In the genomic region with DNA sequence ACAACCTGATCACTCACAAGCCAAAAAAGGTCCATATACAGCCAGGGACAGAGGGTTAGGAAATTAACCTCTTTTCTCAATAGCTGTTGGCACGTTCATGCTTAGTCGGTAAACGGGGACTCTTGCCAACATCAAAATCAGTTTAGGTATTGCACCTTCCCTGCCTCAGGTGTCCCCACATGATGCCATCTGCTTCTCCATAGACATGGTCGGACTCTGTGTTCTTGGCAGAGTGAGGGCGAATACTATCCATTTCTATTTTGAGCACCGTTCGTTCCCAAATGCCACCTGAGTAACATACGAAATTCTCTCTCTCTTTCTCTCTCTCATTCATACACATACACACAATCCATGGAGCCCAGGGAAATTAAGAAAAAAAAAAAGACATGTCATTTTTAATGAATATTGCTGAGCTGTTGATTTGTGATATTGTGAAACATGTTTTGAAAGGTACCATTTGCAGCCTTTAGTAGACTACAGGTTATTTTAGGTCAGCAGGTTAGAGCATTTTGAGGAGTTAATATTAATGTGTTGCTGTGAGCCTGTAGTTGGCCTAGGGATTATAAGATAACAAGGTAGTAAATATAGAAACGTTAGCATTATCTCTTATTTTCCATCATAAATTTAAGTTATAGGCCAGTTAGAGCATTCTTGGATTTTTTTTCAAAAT, we compare ENCODE assay signal across 31 cellular contexts.
A peak's percentile ranks its signal among the peaks of the same experiment; 100 is the strongest.
DNase-seq lines count a peak whose midpoint lies in the region; ATAC-seq, FAIRE-seq and TF ChIP-seq lines count a peak whose summit lies in the region.
"Had no signal": no experiment of that assay in that cellular context is flagged by ENCODE, and none has a peak within 500 bp of the region (broad histone marks: within the 10 kb centered on the region; RNA-seq: fewer than 3 reads in every experiment).

No MANE protein-coding gene starts in this region.

- FAIRE-seq in islet of Langerhans (lab: Jason Lieb, UNC) = peak; percentile 69
- FAIRE-seq: endometrium, GM19239 had no signal

- H3K4me3 Mint-ChIP-seq in nephron progenitor cell = no peak overlapping the region
- H3K4me3 Mint-ChIP-seq: activated B cell treated with CpG ODN at 0.5 μM for 24 hours; activated naive CD8-positive, alpha-beta T cell treated with anti-CD3 and anti-CD28 coated beads, Interleukin-2, amount 50 U/mL, for 24 hours; activated T-cell treated with anti-CD3 and anti-CD28 coated beads, Interleukin-2, amount 50 U/mL, for 72 hours; CD14-positive monocyte; naive B cell; stimulated activated memory B cell treated with anti-CD40 and anti-IgM and Interleukin-4, amounts not matched to agents 10 μg/mL and 1 μg/mL and 100 μg/mL, for 72 hours; type B pancreatic cell had no signal

- peaks cover 0 to 8% of the 10 kb centered on the region in 2 donors for H3K36me3 ChIP-seq in body of pancreas (replicated peaks in 1 of 2; ENCODE audit: insufficient read depth in 1 of 2, low read depth in 2 of 2)
- H3K36me3 ChIP-seq in gastrocnemius medialis = no peaks in the 10 kb centered on the region
- peaks cover 7% of the 10 kb centered on the region for H3K36me3 ChIP-seq in colonic mucosa

- H3K27ac Mint-ChIP-seq in nephron progenitor cell = no peak overlapping the region
- H3K27ac Mint-ChIP-seq: activated B cell treated with CpG ODN at 0.5 μM for 24 hours; activated naive CD8-positive, alpha-beta T cell treated with anti-CD3 and anti-CD28 coated beads, Interleukin-2, amount 50 U/mL, for 24 hours; activated T-cell treated with anti-CD3 and anti-CD28 coated beads, Interleukin-2, amount 50 U/mL, for 72 hours; stimulated activated memory B cell treated with anti-CD40 and anti-IgM and Interleukin-4, amounts not matched to agents 10 μg/mL and 1 μg/mL and 100 μg/mL, for 72 hours; type B pancreatic cell had no signal

- no peaks in the 10 kb centered on the region for H3K27me3 Mint-ChIP-seq in nephron progenitor cell (ENCODE audit: low read depth, poor library complexity)
- H3K27me3 Mint-ChIP-seq: activated B cell treated with CpG ODN at 0.5 μM for 24 hours; activated naive CD8-positive, alpha-beta T cell treated with anti-CD3 and anti-CD28 coated beads, Interleukin-2, amount 50 U/mL, for 24 hours; naive B cell; stimulated activated memory B cell treated with anti-CD40 and anti-IgM and Interleukin-4, amounts not matched to agents 10 μg/mL and 1 μg/mL and 100 μg/mL, for 72 hours; type B pancreatic cell had no signal

- H3K9me3 Mint-ChIP-seq in nephron progenitor cell = no peaks in the 10 kb centered on the region
- H3K9me3 Mint-ChIP-seq: activated B cell treated with CpG ODN at 0.5 μM for 24 hours; activated naive CD8-positive, alpha-beta T cell treated with anti-CD3 and anti-CD28 coated beads, Interleukin-2, amount 50 U/mL, for 24 hours; activated T-cell treated with anti-CD3 and anti-CD28 coated beads, Interleukin-2, amount 50 U/mL, for 72 hours; CD14-positive monocyte; naive B cell; stimulated activated memory B cell treated with anti-CD40 and anti-IgM and Interleukin-4, amounts not matched to agents 10 μg/mL and 1 μg/mL and 100 μg/mL, for 72 hours; type B pancreatic cell had no signal

- H3K27ac ChIP-seq in body of pancreas (peak overlapping the region in 1 of 4 donors; percentile 21), gastrocnemius medialis (peak overlapping the region; percentile 80 to 89 (median 84)), colonic mucosa (no peak overlapping the region)
- H3K27ac ChIP-seq: gastroesophageal sphincter, GM23248 had no signal

- H3K9me3 ChIP-seq in body of pancreas (no peaks in the 10 kb centered on the region), gastrocnemius medialis (no peaks in the 10 kb centered on the region), colonic mucosa (no peaks in the 10 kb centered on the region)
- H3K9me3 ChIP-seq: Caco-2, gastroesophageal sphincter had no signal

- no peak overlapping the region for H3K9ac ChIP-seq in colonic mucosa (ENCODE audit: low read depth in 2 of 2, low read length in 2 of 2)
- H3K9ac ChIP-seq: GM23248 had no signal

- peak; percentile 29 for DNase-seq in NCI-H1092 treated with DMSO at 0.1 percent for 48 hours (lab: John Stamatoyannopoulos, UW)
- DNase-seq in NCI-H1092 (lab: John Stamatoyannopoulos, UW) = no peak
- peak in 3 of 4 donors; percentile 15 to 41 (median 27) for DNase-seq in body of pancreas
- peak; percentile 90 for DNase-seq in gastrocnemius medialis
- DNase-seq in RKO (ENCODE audit: low spot score) = no peak
- DNase-seq in nephron progenitor cell = no peak
- DNase-seq in colonic mucosa = no peak
- DNase-seq: 8988T; activated B cell treated with CpG ODN at 0.5 μM for 24 hours; activated CD4-positive, alpha-beta T cell treated with anti-CD3 and anti-CD28 coated beads, Interleukin-2, amount 50 U/mL, for 4 hours; activated naive CD4-positive, alpha-beta T cell; activated naive CD8-positive, alpha-beta T cell treated with anti-CD3 and anti-CD28 coated beads, Interleukin-2, amount 50 U/mL, for 24 hours; activated T-cell treated with anti-CD3 and anti-CD28 coated beads, Interleukin-2, amount 50 U/mL, for 72 hours; Caco-2; central memory CD4-positive, alpha-beta T cell; DMS79 treated with DMSO at 0.1 percent for 48 hours; GM23248; Kasumi-1; midbrain; naive B cell; NCI-H146; NCI-H82; nucleus accumbens; RPMI8226 had no signal

- ATAC-seq in body of pancreas (peak; percentile 57), gastrocnemius medialis (peak; percentile 93)
- ATAC-seq: activated naive CD8-positive, alpha-beta T cell treated with anti-CD3 and anti-CD28 coated beads, Interleukin-2, amount 50 U/mL, for 24 hours; activated T-cell treated with anti-CD3 and anti-CD28 coated beads, Interleukin-2, amount 50 U/mL, for 72 hours; gastroesophageal sphincter; stimulated activated memory B cell treated with anti-CD40 and anti-IgM and Interleukin-4, amounts not matched to agents 10 μg/mL and 1 μg/mL and 100 μg/mL, for 72 hours had no signal

- H3K4me1 ChIP-seq in body of pancreas = peaks cover 20% of the 10 kb centered on the region
- H3K4me1 ChIP-seq in gastrocnemius medialis = peaks cover 48 to 56% of the 10 kb centered on the region in 2 donors
- H3K4me1 ChIP-seq in colonic mucosa = no peaks in the 10 kb centered on the region
- H3K4me1 ChIP-seq: Caco-2 had no signal

- in situ Hi-C loops in gastrocnemius medialis (cut with MboI; ENCODE audit: low sequenced_read_pairs in 4 of 4) = no loop called here

- intact Hi-C loops in body of pancreas (cut with DNase I) (no loop called here), gastrocnemius medialis (cut with DNase I; ENCODE audit: low total_unique reads) (loop anchor here (1.0 kb wide), 2 partner anchors 239 to 243 kb away; no protein-coding TSS in a partner anchor), colonic mucosa (cut with DNase I) (loop anchor here (10.0 kb wide), 1 partner anchor 295 kb away; no protein-coding TSS in a partner anchor)

- H3K36me3 Mint-ChIP-seq in nephron progenitor cell (ENCODE audit: low read depth) = peaks cover 71% of the 10 kb centered on the region

- H3K4me3 ChIP-seq in body of pancreas (no peak overlapping the region), gastrocnemius medialis (no peak overlapping the region), colonic mucosa (no peak overlapping the region)
- H3K4me3 ChIP-seq: gastroesophageal sphincter, GM23248 had no signal

- TF ChIP-seq CTCF in body of pancreas (IDR thresholded peaks at IDR 0.05) (no peak), gastrocnemius medialis (IDR thresholded peaks at IDR 0.05 in 4 of 5, conservative IDR thresholded peaks at IDR 0.05 in 1 of 5) (no peak), nephron progenitor cell (IDR thresholded peaks at IDR 0.05) (no peak), colonic mucosa (IDR thresholded peaks at IDR 0.05) (no peak)

- whole genome bisulfite sequencing in body of pancreas, 2 donors = 34 to 38% methylated on average over 9 of the region's 9 CpGs

- no peaks in the 10 kb centered on the region for H3K27me3 ChIP-seq in body of pancreas
- no peaks in the 10 kb centered on the region for H3K27me3 ChIP-seq in gastrocnemius medialis
- H3K27me3 ChIP-seq in colonic mucosa = no peaks in the 10 kb centered on the region
- H3K27me3 ChIP-seq: gastroesophageal sphincter had no signal

- peaks cover 7% of the 10 kb centered on the region for H3K4me1 Mint-ChIP-seq in nephron progenitor cell
- H3K4me1 Mint-ChIP-seq: activated B cell treated with CpG ODN at 0.5 μM for 24 hours; activated naive CD8-positive, alpha-beta T cell treated with anti-CD3 and anti-CD28 coated beads, Interleukin-2, amount 50 U/mL, for 24 hours; CD14-positive monocyte; naive B cell; stimulated activated memory B cell treated with anti-CD40 and anti-IgM and Interleukin-4, amounts not matched to agents 10 μg/mL and 1 μg/mL and 100 μg/mL, for 72 hours had no signal

- no peak for TF ChIP-seq POLR2A in body of pancreas (IDR thresholded peaks at IDR 0.05)
- TF ChIP-seq POLR2A in gastrocnemius medialis (IDR thresholded peaks at IDR 0.05) = no peak

Comparison
In these comparisons a context has a peak if more than half of its experiments do, and no peak if none do; other contexts are left out.
1. DNase-seq: peak in NCI-H1092 treated with DMSO at 0.1 percent for 48 hours (single experiment), body of pancreas (3 of 4) and gastrocnemius medialis (2 of 2); none in NCI-H1092 (single experiment), RKO (single experiment), nephron progenitor cell (single experiment) and colonic mucosa (single experiment).